Comparison of ENCODE assay signal across 30 cellular contexts in the genomic region with DNA sequence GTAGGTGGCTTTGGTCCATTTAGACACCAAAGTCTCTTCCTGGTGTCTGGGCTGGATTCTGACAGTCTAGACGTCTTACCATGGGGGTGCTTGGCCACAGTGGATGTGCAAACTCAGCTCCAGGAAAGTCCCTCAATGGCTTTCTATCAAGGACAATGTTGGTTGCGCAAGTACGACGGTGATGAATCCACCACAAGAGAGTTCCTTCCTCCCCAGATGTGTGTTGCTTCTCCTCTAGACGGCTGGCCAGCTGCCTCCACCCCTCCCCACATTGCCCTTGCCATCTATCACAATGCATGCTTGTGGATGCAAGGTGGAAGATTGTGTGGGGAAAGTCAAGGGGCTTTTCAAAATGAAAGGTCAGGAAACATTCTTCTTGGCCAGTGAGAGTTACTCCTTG.
"Had no signal": no experiment of that assay in that cellular context is flagged by ENCODE, and none has a peak within 500 bp of the region (broad histone marks: within the 10 kb centered on the region; RNA-seq: fewer than 3 reads in every experiment).

No MANE protein-coding gene starts in this region.

- H3K27ac ChIP-seq: esophagus squamous epithelium, sigmoid colon, upper lobe of left lung, vagina had no signal

- H3K36me3 Mint-ChIP-seq: activated CD8-positive, alpha-beta memory T cell treated with anti-CD3 and anti-CD28 coated beads, Interleukin-2, amount 10 ng/mL, durations not matched to agents 7 days and 5 days; activated naive CD4-positive, alpha-beta T cell treated with anti-CD3 and anti-CD28 coated beads, Interleukin-2, amount 50 U/mL, for 24 hours; natural killer cell treated with Interleukin-12 subunit alpha and Interleukin-12 subunit beta and Interleukin-15 and Interleukin-18, amount 100 ng/mL, for 72 hours; stimulated activated memory B cell treated with anti-CD40 and anti-IgM and Interleukin-4, amounts not matched to agents 10 μg/mL and 1 μg/mL and 100 μg/mL, for 72 hours had no signal

- H3K4me1 ChIP-seq: esophagus squamous epithelium, sigmoid colon, upper lobe of left lung, vagina had no signal

- H3K9me3 ChIP-seq: esophagus squamous epithelium, sigmoid colon, upper lobe of left lung, vagina had no signal

- DNase-seq: activated B cell treated with CpG ODN at 0.5 μM for 24 hours; activated CD8-positive, alpha-beta memory T cell treated with anti-CD3 and anti-CD28 coated beads, Interleukin-2, amount 10 ng/mL, durations not matched to agents 7 days and 5 days; activated CD8-positive, alpha-beta T cell treated with anti-CD3 and anti-CD28 coated beads, Interleukin-2, amount 10 ng/mL, durations not matched to agents 7 days and 5 days; activated naive CD8-positive, alpha-beta T cell treated with anti-CD3 and anti-CD28 coated beads, Interleukin-2, amount 50 U/mL, for 24 hours; activated T-cell treated with anti-CD3 and anti-CD28 coated beads, Interleukin-2, amount 50 U/mL, for 48 hours; amygdala; endodermal cell; esophagus squamous epithelium; foreskin melanocyte; islet precursor cell; left ventricle myocardium superior; mucosa of descending colon; retina; sigmoid colon; small intestine; stimulated activated CD4-positive, alpha-beta T cell treated with anti-CD3 and anti-CD28 coated beads, Interleukin-1b, Interleukin-23, amount 100 ng/mL, for 48 hours; stimulated activated CD4-positive, alpha-beta T cell treated with anti-CD3 and anti-CD28 coated beads, Interleukin-4, amount 100 ng/mL, for 4 hours; stimulated activated CD8-positive, alpha-beta memory T cell treated with anti-CD3 and anti-CD28 coated beads, Interleukin-4, amount 100 ng/mL, for 48 hours; stimulated activated naive CD8-positive, alpha-beta T cell treated with anti-CD3 and anti-CD28 coated beads, Interleukin-15, amount 100 ng/mL, for 72 hours; substantia nigra; upper lobe of left lung had no signal

- H3K27me3 Mint-ChIP-seq: activated B cell treated with CpG ODN at 0.5 μM for 24 hours; activated CD8-positive, alpha-beta memory T cell treated with anti-CD3 and anti-CD28 coated beads, Interleukin-2, amount 10 ng/mL, durations not matched to agents 7 days and 5 days; activated naive CD4-positive, alpha-beta T cell treated with anti-CD3 and anti-CD28 coated beads, Interleukin-2, amount 50 U/mL, for 24 hours; activated naive CD8-positive, alpha-beta T cell treated with anti-CD3 and anti-CD28 coated beads, Interleukin-2, amount 50 U/mL, for 24 hours; central memory CD8-positive, alpha-beta T cell; dendritic cell treated with granulocyte-macrophage colony-stimulating factor and Interleukin-4, amounts not matched to agents 40 ng/mL and 50 ng/mL, for 4 days; natural killer cell treated with Interleukin-12 subunit alpha and Interleukin-12 subunit beta and Interleukin-15 and Interleukin-18, amount 100 ng/mL, for 72 hours; stimulated activated memory B cell treated with anti-CD40 and anti-IgM and Interleukin-4, amounts not matched to agents 10 μg/mL and 1 μg/mL and 100 μg/mL, for 72 hours; stimulated activated naive CD8-positive, alpha-beta T cell treated with anti-CD3 and anti-CD28 coated beads, Interleukin-15, amount 100 ng/mL, for 72 hours had no signal

- H3K4me3 ChIP-seq: esophagus squamous epithelium, mucosa of descending colon, sigmoid colon, upper lobe of left lung, vagina had no signal

- H3K27me3 ChIP-seq: sigmoid colon, upper lobe of left lung, vagina had no signal

- FAIRE-seq: small intestine had no signal

- H3K4me1 Mint-ChIP-seq: activated B cell treated with CpG ODN at 0.5 μM for 24 hours; activated CD8-positive, alpha-beta memory T cell treated with anti-CD3 and anti-CD28 coated beads, Interleukin-2, amount 10 ng/mL, durations not matched to agents 7 days and 5 days; activated naive CD4-positive, alpha-beta T cell treated with anti-CD3 and anti-CD28 coated beads, Interleukin-2, amount 50 U/mL, for 24 hours; activated naive CD8-positive, alpha-beta T cell treated with anti-CD3 and anti-CD28 coated beads, Interleukin-2, amount 50 U/mL, for 24 hours; central memory CD8-positive, alpha-beta T cell; endodermal cell; stimulated activated memory B cell treated with anti-CD40 and anti-IgM and Interleukin-4, amounts not matched to agents 10 μg/mL and 1 μg/mL and 100 μg/mL, for 72 hours; stimulated activated naive CD8-positive, alpha-beta T cell treated with anti-CD3 and anti-CD28 coated beads, Interleukin-15, amount 100 ng/mL, for 72 hours had no signal

- H3K36me3 ChIP-seq: esophagus squamous epithelium, sigmoid colon, upper lobe of left lung, vagina had no signal

- ATAC-seq: activated CD8-positive, alpha-beta memory T cell treated with anti-CD3 and anti-CD28 coated beads, Interleukin-2, amount 10 ng/mL, durations not matched to agents 7 days and 5 days; activated CD8-positive, alpha-beta T cell treated with anti-CD3 and anti-CD28 coated beads, Interleukin-2, amount 10 ng/mL, durations not matched to agents 7 days and 5 days; activated naive CD8-positive, alpha-beta T cell treated with anti-CD3 and anti-CD28 coated beads, Interleukin-2, amount 50 U/mL, for 24 hours; left ventricle myocardium superior; mucosa of descending colon; natural killer cell treated with Interleukin-12 subunit alpha and Interleukin-12 subunit beta and Interleukin-15 and Interleukin-18, amount 100 ng/mL, for 72 hours; stimulated activated memory B cell treated with anti-CD40 and anti-IgM and Interleukin-4, amounts not matched to agents 10 μg/mL and 1 μg/mL and 100 μg/mL, for 72 hours; stimulated activated naive CD8-positive, alpha-beta T cell treated with anti-CD3 and anti-CD28 coated beads, Interleukin-15, amount 100 ng/mL, for 72 hours had no signal

- H3K9me3 Mint-ChIP-seq: endodermal cell had no signal

- H3K27ac Mint-ChIP-seq: activated B cell treated with CpG ODN at 0.5 μM for 24 hours; activated CD8-positive, alpha-beta memory T cell treated with anti-CD3 and anti-CD28 coated beads, Interleukin-2, amount 10 ng/mL, durations not matched to agents 7 days and 5 days; activated CD8-positive, alpha-beta T cell treated with anti-CD3 and anti-CD28 coated beads, Interleukin-2, amount 10 ng/mL, durations not matched to agents 7 days and 5 days; activated naive CD4-positive, alpha-beta T cell treated with anti-CD3 and anti-CD28 coated beads, Interleukin-2, amount 50 U/mL, for 24 hours; activated naive CD8-positive, alpha-beta T cell treated with anti-CD3 and anti-CD28 coated beads, Interleukin-2, amount 50 U/mL, for 24 hours; activated T-helper 2 cell treated with anti-CD3 and anti-CD28 coated beads, Interferon-gamma antibody, Interleukin-2, Interleukin-4, amounts not matched to agents 10 μg/mL and 5 μg/mL and 100 μg/mL, durations not matched to agents 14 hours and 24 hours and 36 hours; dendritic cell treated with granulocyte-macrophage colony-stimulating factor and Interleukin-4, amounts not matched to agents 40 ng/mL and 50 ng/mL, for 4 days; endodermal cell; natural killer cell treated with Interleukin-12 subunit alpha and Interleukin-12 subunit beta and Interleukin-15 and Interleukin-18, amount 100 ng/mL, for 72 hours; progenitor cell of endocrine pancreas; stimulated activated memory B cell treated with anti-CD40 and anti-IgM and Interleukin-4, amounts not matched to agents 10 μg/mL and 1 μg/mL and 100 μg/mL, for 72 hours; stimulated activated naive CD8-positive, alpha-beta T cell treated with anti-CD3 and anti-CD28 coated beads, Interleukin-15, amount 100 ng/mL, for 72 hours; T-helper 2 cell treated with Interferon-gamma antibody and Interleukin-4, amounts not matched to agents 5 μg/mL and 100 μg/mL, for 36 hours had no signal

- H3K4me3 Mint-ChIP-seq: activated B cell treated with CpG ODN at 0.5 μM for 24 hours; activated CD8-positive, alpha-beta memory T cell treated with anti-CD3 and anti-CD28 coated beads, Interleukin-2, amount 10 ng/mL, durations not matched to agents 7 days and 5 days; activated CD8-positive, alpha-beta T cell treated with anti-CD3 and anti-CD28 coated beads, Interleukin-2, amount 10 ng/mL, durations not matched to agents 7 days and 5 days; activated naive CD4-positive, alpha-beta T cell treated with anti-CD3 and anti-CD28 coated beads, Interleukin-2, amount 50 U/mL, for 24 hours; activated naive CD8-positive, alpha-beta T cell treated with anti-CD3 and anti-CD28 coated beads, Interleukin-2, amount 50 U/mL, for 24 hours; central memory CD8-positive, alpha-beta T cell; dendritic cell treated with granulocyte-macrophage colony-stimulating factor and Interleukin-4, amounts not matched to agents 40 ng/mL and 50 ng/mL, for 4 days; endodermal cell; natural killer cell treated with Interleukin-12 subunit alpha and Interleukin-12 subunit beta and Interleukin-15 and Interleukin-18, amount 100 ng/mL, for 72 hours; stimulated activated memory B cell treated with anti-CD40 and anti-IgM and Interleukin-4, amounts not matched to agents 10 μg/mL and 1 μg/mL and 100 μg/mL, for 72 hours; stimulated activated naive CD8-positive, alpha-beta T cell treated with anti-CD3 and anti-CD28 coated beads, Interleukin-15, amount 100 ng/mL, for 72 hours; T-helper 2 cell treated with Interferon-gamma antibody and Interleukin-4, amounts not matched to agents 5 μg/mL and 100 μg/mL, for 36 hours had no signal
